Comparison of ENCODE assay signal across 19 cellular contexts in the genomic region with DNA sequence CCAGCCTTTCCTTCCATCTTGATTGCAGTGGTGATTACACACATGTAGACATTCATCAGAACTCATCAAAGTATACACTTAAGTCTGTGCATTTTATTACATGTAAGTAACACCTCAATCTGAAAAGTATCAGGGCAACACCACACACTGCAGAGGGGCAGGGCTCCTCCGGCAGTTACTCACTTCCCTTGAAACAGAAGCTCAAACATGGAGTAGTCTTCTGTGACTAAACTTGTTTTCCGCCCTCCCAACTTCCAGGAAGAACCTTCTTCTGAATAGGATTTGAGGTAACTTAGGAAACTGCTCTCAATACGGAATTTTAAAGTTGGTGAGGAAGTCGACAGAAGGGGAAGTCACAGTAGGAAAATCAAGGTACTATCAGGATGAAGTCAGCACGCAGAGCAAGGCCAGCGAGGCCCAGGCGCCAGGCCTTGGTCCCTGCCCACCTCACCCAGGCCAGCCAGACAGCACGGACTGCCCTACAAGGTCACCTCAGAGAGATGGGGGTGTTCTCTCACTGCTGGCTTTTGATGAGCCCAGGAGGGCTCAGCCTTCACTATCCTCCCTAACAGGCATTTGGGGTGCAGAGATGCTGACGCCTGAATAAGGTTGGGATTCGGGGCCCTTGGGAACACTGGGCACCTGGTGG. TPM values are rescaled to one million over a fixed set of nuclear protein-coding genes. Genes with fewer than 3 reads are reported as not detected.
A peak's percentile ranks its signal among the peaks of the same experiment; 100 is the strongest.
DNase-seq lines count a peak whose midpoint lies in the region; ATAC-seq, FAIRE-seq and TF ChIP-seq lines count a peak whose summit lies in the region.
"Had no signal": no experiment of that assay in that cellular context is flagged by ENCODE, and none has a peak within 500 bp of the region (broad histone marks: within the 10 kb centered on the region; RNA-seq: fewer than 3 reads in every experiment).

No MANE protein-coding gene starts in this region.

- TF ChIP-seq POLR2A in heart left ventricle (IDR thresholded peaks at IDR 0.05): peak in 1 of 2 donors; percentile 16

- H3K4me1 ChIP-seq in GM23338 (ENCODE audit: insufficient read depth) (no peaks in the 10 kb centered on the region), ascending aorta (peaks cover 3 to 15% of the 10 kb centered on the region in 2 donors), heart left ventricle (peaks cover 0 to 87% (median 41%) of the 10 kb centered on the region in 12 donors)
- H3K4me1 ChIP-seq: uterus had no signal

- H3K27me3 Mint-ChIP-seq in GM23338 (ENCODE audit: insufficient read depth, low read depth, poor library complexity): peaks cover 7% of the 10 kb centered on the region
- H3K27me3 Mint-ChIP-seq: progenitor cell of endocrine pancreas had no signal

- peaks cover 10% of the 10 kb centered on the region; the same call in 2 of the 3 replicates for H3K36me3 Mint-ChIP-seq in GM23338 (ENCODE audit: low read depth)

- intact Hi-C loops in ascending aorta (cut with DNase I): loop anchor here (10.0 kb wide), 1 partner anchor 269 kb away; no protein-coding TSS in a partner anchor
- intact Hi-C loops in heart left ventricle (cut with DNase I): no loop called here

- ATAC-seq in GM23338: no peak
- ATAC-seq in heart left ventricle: peak; percentile 4 to 31 (median 16)
- ATAC-seq: GM12878 had no signal

- TF ChIP-seq CTCF in GM23338 (conservative IDR thresholded peaks at IDR 0.05; ENCODE audit: low read depth in 2 of 2): no peak
- no peak for TF ChIP-seq CTCF in ascending aorta (IDR thresholded peaks at IDR 0.05)
- TF ChIP-seq CTCF in heart left ventricle (IDR thresholded peaks at IDR 0.05): no peak

- no peak for FAIRE-seq in frontal cortex (lab: Jason Lieb, UNC)
- FAIRE-seq: GM12878 had no signal

- H3K4me3 ChIP-seq in GM23338: no peak overlapping the region
- no peak overlapping the region for H3K4me3 ChIP-seq in ascending aorta
- no peak overlapping the region for H3K4me3 ChIP-seq in heart left ventricle
- H3K4me3 ChIP-seq: GM12878, uterus had no signal

- H3K4me3 Mint-ChIP-seq in GM23338: no peak overlapping the region

- H3K9me3 ChIP-seq in ascending aorta (no peaks in the 10 kb centered on the region), heart left ventricle (no peaks in the 10 kb centered on the region)
- H3K9me3 ChIP-seq: uterus had no signal

- no peaks in the 10 kb centered on the region for H3K79me2 ChIP-seq in GM23338 (replicated peaks; ENCODE audit: insufficient read depth)

- H3K27ac Mint-ChIP-seq in GM23338: no peak overlapping the region
- H3K27ac Mint-ChIP-seq: progenitor cell of endocrine pancreas had no signal

- peaks cover 8% of the 10 kb centered on the region for H3K4me1 Mint-ChIP-seq in GM23338

- no peak overlapping the region for H2AFZ ChIP-seq in GM23338

- DNase-seq in GM23338 (ENCODE audit: low spot score): no peak
- DNase-seq in ascending aorta (ENCODE audit: low spot score in 2 of 2): no peak
- DNase-seq in heart left ventricle: peak in 4 of 5 donors; percentile 50 to 78 (median 62)
- DNase-seq in pulmonary artery endothelial cell (ENCODE audit: low read depth, low spot score): peak; percentile 41
- DNase-seq in frontal cortex (ENCODE audit: low spot score in 2 of 2): no peak
- DNase-seq in EL: no peak
- DNase-seq in NCI-H524 treated with DMSO at 0.1 percent for 48 hours (lab: John Stamatoyannopoulos, UW): no peak
- DNase-seq in NCI-H1092 treated with DMSO at 0.1 percent for 48 hours (lab: John Stamatoyannopoulos, UW): no peak
- DNase-seq: activated CD4-positive, alpha-beta T cell treated with anti-CD3 and anti-CD28 coated beads for 4 hours; activated gamma-delta T cell; amygdala; hypothalamus; left cardiac atrium; NCI-H1436 treated with DMSO at 0.1 percent for 48 hours; NCI-H226; SHP77 treated with DMSO at 0.1 percent for 48 hours; uterus had no signal

- H3K36me3 ChIP-seq in GM23338 (ENCODE audit: insufficient read depth) (0 out of 2 replicates have a peak, but pooled peaks cover 2% of the 10 kb centered on the region), ascending aorta (peaks cover 2 to 5% of the 10 kb centered on the region in 2 donors), heart left ventricle (peaks cover 0 to 23% (median 12%) of the 10 kb centered on the region in 9 donors)
- H3K36me3 ChIP-seq: uterus had no signal

- peaks cover 16% of the 10 kb centered on the region for H3F3A ChIP-seq in GM23338 (replicated peaks; ENCODE audit: low read depth)

- peaks cover 7% of the 10 kb centered on the region; the same call in 1 of the 2 replicates for H3K27me3 ChIP-seq in GM23338 (ENCODE audit: insufficient read depth)
- H3K27me3 ChIP-seq in ascending aorta: no peaks in the 10 kb centered on the region
- no peaks in the 10 kb centered on the region for H3K27me3 ChIP-seq in heart left ventricle
- H3K27me3 ChIP-seq: uterus had no signal

- H3K9me3 Mint-ChIP-seq in GM23338: no peaks in the 10 kb centered on the region

- peaks cover 4% of the 10 kb centered on the region; the same call in 1 of the 2 replicates for H4K20me1 ChIP-seq in GM23338 (replicated peaks; ENCODE audit: insufficient read depth)

- no peak overlapping the region for H3K4me2 ChIP-seq in GM23338

- H3K9me2 ChIP-seq in GM23338 (ENCODE audit: insufficient read depth): no peaks in the 10 kb centered on the region

- peak overlapping the region; percentile 63; the same call in 1 of the 2 replicates for H3K27ac ChIP-seq in GM23338 (ENCODE audit: low read depth)
- H3K27ac ChIP-seq in ascending aorta: peak overlapping the region; percentile 19 to 36
- peak overlapping the region; percentile 74 to 98 (median 87) for H3K27ac ChIP-seq in heart left ventricle
- H3K27ac ChIP-seq: uterus had no signal

- 44 to 56% (median 51%) methylated on average over 10 of the region's 10 CpGs for WGBS in heart left ventricle, 4 donors

TF ChIP-seq in GM23338, 12 proteins besides CTCF, POLR2A, EP300 and RAD21 (continues in another document):
- no peak for TF ChIP-seq NANOG (IDR thresholded peaks at IDR 0.05; ENCODE audit: borderline replicate concordance)
- no peak for TF ChIP-seq ZNF114 (CRISPR knock-in tag; IDR thresholded peaks at IDR 0.05)
- TF ChIP-seq POLR2AphosphoS5 (IDR thresholded peaks at IDR 0.05; ENCODE audit: low read depth): no peak
- no peak for TF ChIP-seq ZNF331 (CRISPR knock-in tag; IDR thresholded peaks at IDR 0.05; ENCODE audit: low read depth)
- TF ChIP-seq EZH2phosphoT487 (IDR thresholded peaks at IDR 0.05; ENCODE audit: unreplicated experiment): no peak
- TF ChIP-seq REST (IDR thresholded peaks at IDR 0.05; ENCODE audit: unreplicated experiment): no peak

RNA-seq across cellular contexts. Expression of gene ANKRD9, which starts 5.9 kb away (rescaled TPM):
- total RNA-seq in GM23338 (2014; rRNA removed; shearing (Covaris generic)): 73.0 and 95.9 TPM in 2 replicates
- polyA plus RNA-seq in GM23338 (2016; fragmentation: Nextera tagmentation; extraction: Ambion mirVana) (17.3 and 20.4 TPM in 2 replicates), heart left ventricle (10 to 100 TPM; 42.2 to 60.2 TPM)
- total RNA-seq in ascending aorta (118 TPM), heart left ventricle (100 to 1,000 TPM in 6 of 9 donors, 10 to 100 TPM in 3; 77.6 to 271 (median 141) TPM), pulmonary artery endothelial cell (13.2 and 19.1 TPM in 2 replicates), frontal cortex (3.7 TPM)

Comparison
In these comparisons a context has a peak if more than half of its experiments do, and no peak if none do; other contexts are left out.
1. DNase-seq: peak in heart left ventricle (4 of 5) and pulmonary artery endothelial cell (single experiment); none in GM23338 (single experiment), ascending aorta (0 of 2), frontal cortex (0 of 2), EL (single experiment), NCI-H524 treated with DMSO at 0.1 percent for 48 hours (single experiment) and NCI-H1092 treated with DMSO at 0.1 percent for 48 hours (single experiment).
2. H3K27ac ChIP-seq: peak in every context shown above with its lines; median percentile 87 in heart left ventricle; 63 in GM23338; 28 in ascending aorta.